ENCODE assay signal across 14 cellular contexts in the genomic region with DNA sequence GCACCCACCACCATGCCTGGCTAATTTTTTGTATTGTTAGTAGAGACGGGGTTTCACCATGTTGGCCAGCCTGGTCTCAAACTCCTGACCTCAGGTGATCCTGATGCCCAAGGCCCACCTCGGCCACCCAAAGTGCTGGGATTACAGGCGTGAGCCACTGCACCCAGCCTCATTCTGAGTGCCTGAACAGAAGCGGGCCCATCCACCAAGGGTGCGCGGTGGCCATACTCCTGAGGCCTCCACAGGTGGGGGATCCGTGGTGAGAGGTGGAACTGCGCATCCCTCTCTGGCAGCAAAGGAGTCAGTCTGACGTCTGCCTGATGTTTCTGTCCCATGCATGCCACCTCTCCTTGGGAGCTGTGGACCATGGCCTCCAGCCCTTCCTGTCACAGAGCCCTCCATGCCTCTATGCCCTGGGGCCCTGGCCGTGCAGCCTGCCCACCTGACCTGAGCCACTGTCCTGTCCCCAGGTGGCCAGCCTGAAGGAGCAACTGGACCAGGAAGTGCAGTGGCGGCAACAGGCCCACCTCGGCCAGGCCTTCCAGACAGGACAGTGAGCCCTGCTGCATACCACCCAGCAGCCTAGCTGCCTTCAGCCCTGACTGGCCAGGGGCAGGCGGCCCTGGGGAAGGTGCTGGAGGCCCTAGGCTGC. TPM values are rescaled to one million over a fixed set of nuclear protein-coding genes. Genes with fewer than 3 reads are reported as not detected.
DNase-seq lines count a peak whose midpoint lies in the region; ATAC-seq and TF ChIP-seq lines count a peak whose summit lies in the region.
"Had no signal": no experiment of that assay in that cellular context is flagged by ENCODE, and none has a peak within 500 bp of the region (broad histone marks: within the 10 kb centered on the region; RNA-seq: fewer than 3 reads in every experiment).

No MANE protein-coding gene starts in this region.

- H3K9me3 Mint-ChIP-seq in WTC11 = no peaks in the 10 kb centered on the region

- ATAC-seq in right cardiac atrium (no peak), WTC11 (no peak), HG03045 (IDR thresholded peaks at IDR 0.05; ENCODE audit: unreplicated experiment) (no peak), HG02884 (IDR thresholded peaks at IDR 0.05; ENCODE audit: unreplicated experiment) (no peak)

- H3K27ac Mint-ChIP-seq in WTC11 = no peak overlapping the region

- peak overlapping the region; percentile 64 for H3K4me2 ChIP-seq in skeletal muscle satellite cell (ENCODE audit: low read length)

- H3K27me3 ChIP-seq in AG04450 (ENCODE audit: control insufficient read depth, insufficient read depth, low read length) = no peaks in the 10 kb centered on the region
- no peaks in the 10 kb centered on the region for H3K27me3 ChIP-seq in adipocyte (replicated peaks; ENCODE audit: control insufficient read depth, insufficient read depth, low read length)
- H3K27me3 ChIP-seq in right cardiac atrium (ENCODE audit: control insufficient read depth, insufficient read depth) = no peaks in the 10 kb centered on the region
- H3K27me3 ChIP-seq in skeletal muscle satellite cell (ENCODE audit: control insufficient read depth, insufficient read depth, low read length) = no peaks in the 10 kb centered on the region

- no peaks in the 10 kb centered on the region for H3K36me3 Mint-ChIP-seq in WTC11

- H3K27ac ChIP-seq in AG04450 (ENCODE audit: low read depth, low read length) (peak overlapping the region; percentile 61), right cardiac atrium (ENCODE audit: low read length) (peak overlapping the region; percentile 14)

- H3K4me1 ChIP-seq in adipocyte (ENCODE audit: control insufficient read depth, insufficient read depth, low read length) = peaks cover 55% of the 10 kb centered on the region
- peaks cover 8% of the 10 kb centered on the region for H3K4me1 ChIP-seq in right cardiac atrium (ENCODE audit: control insufficient read depth, insufficient read depth, low read length)
- peaks cover 43% of the 10 kb centered on the region for H3K4me1 ChIP-seq in skeletal muscle satellite cell (ENCODE audit: control insufficient read depth, insufficient read depth, low read length)

- POLR2A ChIA-PET in AG04450 (lab: Yijun Ruan, JAX) (no interaction called here), WTC11 (lab: Charles Lee) (no interaction called here)

- CTCF ChIA-PET in AG04450 (lab: Charles Lee) = no interaction called here
- CTCF ChIA-PET in WTC11 (lab: Charles Lee) = interaction anchor here (0.6 to 1.4 kb wide), 3 partner anchors 76 to 140 kb away, joined by 3 to 6 read pairs (median 3); no protein-coding TSS in a partner anchor

- no peaks in the 10 kb centered on the region for H3K36me3 ChIP-seq in adipocyte (ENCODE audit: control insufficient read depth, insufficient read depth, low read length, severe bottlenecking)
- no peaks in the 10 kb centered on the region for H3K36me3 ChIP-seq in skeletal muscle satellite cell (ENCODE audit: insufficient read depth, low read length)

- H3K4me3 Mint-ChIP-seq in WTC11 = no peak overlapping the region

- 94% methylated on average over 13 of the region's 13 CpGs for WGBS in right cardiac atrium

- H3K9me3 ChIP-seq in AG04450 (ENCODE audit: control insufficient read depth, insufficient read depth, low read length) (peaks cover 26% of the 10 kb centered on the region), adipocyte (ENCODE audit: control insufficient read depth, low read length) (peaks cover 15% of the 10 kb centered on the region), right cardiac atrium (ENCODE audit: control insufficient read depth, low read length) (no peaks in the 10 kb centered on the region), skeletal muscle satellite cell (replicated peaks; ENCODE audit: low read length) (peaks cover 10% of the 10 kb centered on the region)

- peak overlapping the region; percentile 37 for H3K9ac ChIP-seq in adipocyte (ENCODE audit: low read length)
- H3K9ac ChIP-seq in skeletal muscle satellite cell (ENCODE audit: low read depth, low read length) = peak overlapping the region; percentile 56

- H3K4me3 ChIP-seq in AG04450 (ENCODE audit: low read depth, low read length) = no peak overlapping the region
- no peak overlapping the region for H3K4me3 ChIP-seq in adipocyte (ENCODE audit: low read length)
- no peak overlapping the region for H3K4me3 ChIP-seq in right cardiac atrium (ENCODE audit: low read length)
- H3K4me3 ChIP-seq in skeletal muscle satellite cell (ENCODE audit: low read length) = peak overlapping the region; percentile 52

- no peaks in the 10 kb centered on the region for H3K4me1 Mint-ChIP-seq in WTC11

- intact Hi-C loops in right cardiac atrium (cut with DNase I) = loop anchor here (5.0 to 10.0 kb wide), 2 partner anchors 76 to 79 kb away; no protein-coding TSS in a partner anchor

- no peaks in the 10 kb centered on the region for H3K27me3 Mint-ChIP-seq in WTC11 (ENCODE audit: low read depth)

- DNase-seq in AG04450 (ENCODE audit: low read depth, low spot score) (no peak), adipocyte (ENCODE audit: low read depth) (no peak), right cardiac atrium (peak; percentile 18 to 61 (median 49)), hepatic stellate cell (ENCODE audit: low spot score) (no peak), WTC11 (ENCODE audit: low spot score) (no peak)
- DNase-seq: activated CD8-positive, alpha-beta memory T cell treated with anti-CD3 and anti-CD28 coated beads for 24 hours; activated naive CD4-positive, alpha-beta T cell treated with Interleukin-2 at 50 U/mL for 16 hours; erythroblast; KBM-7; NCI-H1436; NCI-H526 had no signal

- TF ChIP-seq CTCF in AG04450 (IDR thresholded peaks at IDR 0.05; ENCODE audit: low read depth, low read length) (no peak), WTC11 (IDR thresholded peaks at IDR 0.05) (no peak)

TF ChIP-seq in WTC11, 78 proteins besides CTCF, POLR2A, EP300 and RAD21:
- TF ChIP-seq CBFB (CRISPR knock-in tag; IDR thresholded peaks at IDR 0.05; ENCODE audit: low read depth) = no peak

RNA-seq across cellular contexts. Expression of gene SNED1, which starts 7.6 kb away (rescaled TPM):
- polyA plus RNA-seq in AG04450 (2011; rRNA removed) (1.6 and 2.4 TPM in 2 replicates), right cardiac atrium (6.7 TPM)
- polyA minus RNA-seq in AG04450 (2011; rRNA and poly(A)+ RNA removed) = 3.7 and 4.6 TPM in 2 replicates
- total RNA-seq in right cardiac atrium (10 to 100 TPM; 13.8 to 19.2 (median 16.8) TPM), WTC11 (2021) (2.5 to 3.2 TPM (median 2.7 TPM) in 3 replicates)
- 88.2 and 134 TPM in 2 replicates for total RNA-seq in skeletal muscle satellite cell (2012; rRNA removed)

Comparison
In these comparisons a context has a peak if more than half of its experiments do, and no peak if none do; other contexts are left out.
1. DNase-seq: peak in right cardiac atrium (3 of 3); none in AG04450 (single experiment), adipocyte (single experiment), hepatic stellate cell (single experiment) and WTC11 (single experiment).